ENCODE assay signal across 1 cellular context in the genomic region with DNA sequence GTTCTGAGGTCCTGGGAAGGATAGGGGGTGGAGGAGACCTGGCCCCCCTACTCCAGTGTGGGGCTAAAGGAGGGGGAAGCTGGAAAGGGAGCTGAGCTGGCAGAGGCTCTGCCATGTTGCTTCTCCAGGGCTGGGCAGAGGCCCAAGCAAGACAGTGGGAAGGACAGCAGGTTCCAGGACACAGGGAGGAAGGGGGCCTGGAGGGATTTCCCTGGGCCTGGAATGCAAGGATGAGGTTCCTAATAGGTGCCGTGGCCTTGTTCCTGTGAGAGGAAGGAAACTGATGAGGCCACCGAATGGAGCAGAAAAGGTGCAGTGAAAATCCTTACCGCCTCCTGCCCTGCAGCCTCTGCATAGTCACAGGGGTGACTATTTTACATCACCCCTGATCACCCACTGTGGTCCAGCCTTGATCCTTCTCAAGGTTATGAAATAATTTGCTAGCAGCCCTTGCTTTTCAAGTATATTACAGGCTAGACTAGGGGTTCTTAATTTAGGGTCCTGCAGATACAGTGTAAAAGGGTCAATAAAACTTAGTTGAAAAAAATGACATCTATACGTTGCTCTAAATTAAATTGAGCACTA.
TF ChIP-seq lines count a peak whose summit lies in the region.

No MANE protein-coding gene starts in this region.

TF ChIP-seq in K562, 482 proteins besides CTCF, POLR2A, EP300 and RAD21 (continued from another document):
- TF ChIP-seq ETV1 (tag; conservative IDR thresholded peaks at IDR 0.05; ENCODE audit: low read depth), result no peak
- TF ChIP-seq HMG20A (CRISPR knock-in tag; conservative IDR thresholded peaks at IDR 0.05), result no peak
- TF ChIP-seq SFPQ (IDR thresholded peaks at IDR 0.05; ENCODE audit: low read depth, low read length), result no peak
- TF ChIP-seq MXI1 (IDR thresholded peaks at IDR 0.05; ENCODE audit: low read depth, low read length), result no peak
- TF ChIP-seq POU5F1 (IDR thresholded peaks at IDR 0.05; ENCODE audit: borderline replicate concordance, low read depth, low read length, partially characterized antibody), result no peak
- TF ChIP-seq, protein P1, sequence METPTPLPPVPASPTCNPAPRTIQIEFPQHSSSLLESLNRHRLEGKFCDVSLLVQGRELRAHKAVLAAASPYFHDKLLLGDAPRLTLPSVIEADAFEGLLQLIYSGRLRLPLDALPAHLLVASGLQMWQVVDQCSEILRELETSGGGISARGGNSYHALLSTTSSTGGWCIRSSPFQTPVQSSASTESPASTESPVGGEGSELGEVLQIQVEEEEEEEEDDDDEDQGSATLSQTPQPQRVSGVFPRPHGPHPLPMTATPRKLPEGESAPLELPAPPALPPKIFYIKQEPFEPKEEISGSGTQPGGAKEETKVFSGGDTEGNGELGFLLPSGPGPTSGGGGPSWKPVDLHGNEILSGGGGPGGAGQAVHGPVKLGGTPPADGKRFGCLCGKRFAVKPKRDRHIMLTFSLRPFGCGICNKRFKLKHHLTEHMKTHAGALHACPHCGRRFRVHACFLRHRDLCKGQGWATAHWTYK (CRISPR knock-in tag; IDR thresholded peaks at IDR 0.05), result no peak
- TF ChIP-seq ATF1 (CRISPR knock-in tag; IDR thresholded peaks at IDR 0.05), result no peak
- no peak for TF ChIP-seq ATF1 (tag; IDR thresholded peaks at IDR 0.05)
- TF ChIP-seq ZMIZ1 (IDR thresholded peaks at IDR 0.05; ENCODE audit: low read depth in 2 of 2, low read length in 2 of 2), result no peak
- TF ChIP-seq SMAD1 (IDR thresholded peaks at IDR 0.05; ENCODE audit: low read depth, low read length, partially characterized antibody), result no peak
- TF ChIP-seq KDM5B (IDR thresholded peaks at IDR 0.05; ENCODE audit: insufficient replicate concordance, low read depth, low read length), result no peak
- TF ChIP-seq SMARCC2 (IDR thresholded peaks at IDR 0.05; ENCODE audit: low read depth), result no peak
- TF ChIP-seq NEUROD1 (IDR thresholded peaks at IDR 0.05; ENCODE audit: borderline replicate concordance, low read depth, low read length, partially characterized antibody), result no peak
- no peak for TF ChIP-seq ZNF140 (CRISPR knock-in tag; IDR thresholded peaks at IDR 0.05)
- TF ChIP-seq ELK3 (CRISPR knock-in tag; IDR thresholded peaks at IDR 0.05), result no peak
- TF ChIP-seq XRCC4 (IDR thresholded peaks at IDR 0.05; ENCODE audit: extremely low read depth, insufficient read depth, insufficient read length), result no peak
